Comparison of ENCODE assay signal across 1 cellular context in the genomic region with DNA sequence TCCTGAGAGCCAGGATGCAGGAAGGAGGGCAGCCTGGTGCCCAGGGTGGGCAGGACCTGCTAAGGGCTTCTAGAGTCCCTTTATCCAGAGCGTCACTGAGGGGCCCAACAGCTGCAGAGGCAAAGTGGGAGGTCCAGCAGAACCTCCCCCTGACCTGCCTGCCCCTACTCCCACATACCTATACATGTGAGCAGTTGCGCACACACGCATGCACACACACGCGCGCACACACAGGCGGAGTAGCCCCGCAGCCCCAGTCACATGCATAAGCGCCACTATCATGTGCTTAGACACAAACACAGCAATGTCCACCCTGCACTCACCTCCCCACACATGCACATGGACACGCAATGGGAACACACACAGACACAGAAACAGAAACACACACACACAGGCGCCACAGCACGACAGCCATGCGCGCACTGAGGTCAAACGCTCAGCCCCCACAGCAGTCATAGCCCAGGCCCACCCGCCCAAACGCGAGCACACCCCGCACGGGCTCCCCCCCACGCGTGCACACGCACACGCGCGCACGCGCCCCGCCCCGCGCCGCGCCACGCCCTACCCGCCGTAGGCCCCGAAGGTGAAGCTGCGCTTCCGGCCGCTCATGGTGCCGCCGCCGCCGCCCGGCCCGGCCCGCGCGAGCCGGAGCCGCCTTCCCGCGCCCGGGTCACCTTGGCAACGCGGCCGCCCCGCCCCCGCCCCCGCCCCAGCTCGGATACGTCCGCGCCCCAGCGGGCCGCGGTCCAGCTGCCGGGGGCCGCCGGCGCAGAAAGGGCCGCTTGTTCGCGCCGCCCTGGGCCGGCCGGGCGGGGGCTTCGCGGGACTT.
A peak's percentile ranks its signal among the peaks of the same experiment; 100 is the strongest.
TF ChIP-seq lines count a peak whose summit lies in the region.

No MANE protein-coding gene starts in this region.

TF ChIP-seq in HEK293, 187 proteins besides CTCF, POLR2A, EP300 and RAD21 (continued from another document and continues in another):
- TF ChIP-seq, protein P1, sequence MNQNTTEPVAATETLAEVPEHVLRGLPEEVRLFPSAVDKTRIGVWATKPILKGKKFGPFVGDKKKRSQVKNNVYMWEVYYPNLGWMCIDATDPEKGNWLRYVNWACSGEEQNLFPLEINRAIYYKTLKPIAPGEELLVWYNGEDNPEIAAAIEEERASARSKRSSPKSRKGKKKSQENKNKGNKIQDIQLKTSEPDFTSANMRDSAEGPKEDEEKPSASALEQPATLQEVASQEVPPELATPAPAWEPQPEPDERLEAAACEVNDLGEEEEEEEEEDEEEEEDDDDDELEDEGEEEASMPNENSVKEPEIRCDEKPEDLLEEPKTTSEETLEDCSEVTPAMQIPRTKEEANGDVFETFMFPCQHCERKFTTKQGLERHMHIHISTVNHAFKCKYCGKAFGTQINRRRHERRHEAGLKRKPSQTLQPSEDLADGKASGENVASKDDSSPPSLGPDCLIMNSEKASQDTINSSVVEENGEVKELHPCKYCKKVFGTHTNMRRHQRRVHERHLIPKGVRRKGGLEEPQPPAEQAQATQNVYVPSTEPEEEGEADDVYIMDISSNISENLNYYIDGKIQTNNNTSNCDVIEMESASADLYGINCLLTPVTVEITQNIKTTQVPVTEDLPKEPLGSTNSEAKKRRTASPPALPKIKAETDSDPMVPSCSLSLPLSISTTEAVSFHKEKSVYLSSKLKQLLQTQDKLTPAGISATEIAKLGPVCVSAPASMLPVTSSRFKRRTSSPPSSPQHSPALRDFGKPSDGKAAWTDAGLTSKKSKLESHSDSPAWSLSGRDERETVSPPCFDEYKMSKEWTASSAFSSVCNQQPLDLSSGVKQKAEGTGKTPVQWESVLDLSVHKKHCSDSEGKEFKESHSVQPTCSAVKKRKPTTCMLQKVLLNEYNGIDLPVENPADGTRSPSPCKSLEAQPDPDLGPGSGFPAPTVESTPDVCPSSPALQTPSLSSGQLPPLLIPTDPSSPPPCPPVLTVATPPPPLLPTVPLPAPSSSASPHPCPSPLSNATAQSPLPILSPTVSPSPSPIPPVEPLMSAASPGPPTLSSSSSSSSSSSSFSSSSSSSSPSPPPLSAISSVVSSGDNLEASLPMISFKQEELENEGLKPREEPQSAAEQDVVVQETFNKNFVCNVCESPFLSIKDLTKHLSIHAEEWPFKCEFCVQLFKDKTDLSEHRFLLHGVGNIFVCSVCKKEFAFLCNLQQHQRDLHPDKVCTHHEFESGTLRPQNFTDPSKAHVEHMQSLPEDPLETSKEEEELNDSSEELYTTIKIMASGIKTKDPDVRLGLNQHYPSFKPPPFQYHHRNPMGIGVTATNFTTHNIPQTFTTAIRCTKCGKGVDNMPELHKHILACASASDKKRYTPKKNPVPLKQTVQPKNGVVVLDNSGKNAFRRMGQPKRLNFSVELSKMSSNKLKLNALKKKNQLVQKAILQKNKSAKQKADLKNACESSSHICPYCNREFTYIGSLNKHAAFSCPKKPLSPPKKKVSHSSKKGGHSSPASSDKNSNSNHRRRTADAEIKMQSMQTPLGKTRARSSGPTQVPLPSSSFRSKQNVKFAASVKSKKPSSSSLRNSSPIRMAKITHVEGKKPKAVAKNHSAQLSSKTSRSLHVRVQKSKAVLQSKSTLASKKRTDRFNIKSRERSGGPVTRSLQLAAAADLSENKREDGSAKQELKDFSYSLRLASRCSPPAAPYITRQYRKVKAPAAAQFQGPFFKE (tag by site-specific recombination; IDR thresholded peaks at IDR 0.05; ENCODE audit: borderline replicate concordance), result peak; percentile 84; the same call in 1 of the 2 replicates
- TF ChIP-seq, protein P2, sequence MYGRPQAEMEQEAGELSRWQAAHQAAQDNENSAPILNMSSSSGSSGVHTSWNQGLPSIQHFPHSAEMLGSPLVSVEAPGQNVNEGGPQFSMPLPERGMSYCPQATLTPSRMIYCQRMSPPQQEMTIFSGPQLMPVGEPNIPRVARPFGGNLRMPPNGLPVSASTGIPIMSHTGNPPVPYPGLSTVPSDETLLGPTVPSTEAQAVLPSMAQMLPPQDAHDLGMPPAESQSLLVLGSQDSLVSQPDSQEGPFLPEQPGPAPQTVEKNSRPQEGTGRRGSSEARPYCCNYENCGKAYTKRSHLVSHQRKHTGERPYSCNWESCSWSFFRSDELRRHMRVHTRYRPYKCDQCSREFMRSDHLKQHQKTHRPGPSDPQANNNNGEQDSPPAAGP (tag by site-specific recombination; IDR thresholded peaks at IDR 0.05), result peak; percentile 40; the same call in 1 of the 2 replicates
- TF ChIP-seq ZNF548 (tag by site-specific recombination; IDR thresholded peaks at IDR 0.05) (no peak), YY2 (tag by site-specific recombination; IDR thresholded peaks at IDR 0.05) (peak; percentile 49; the same call in 1 of the 2 replicates), ZNF514 (tag by site-specific recombination; IDR thresholded peaks at IDR 0.05) (no peak), ZNF133 (tag by site-specific recombination; IDR thresholded peaks at IDR 0.05) (no peak), ZFHX2 (tag by site-specific recombination; conservative IDR thresholded peaks at IDR 0.05) (peak; percentile 83), OVOL3 (tag by site-specific recombination; IDR thresholded peaks at IDR 0.05) (no peak), FEZF1 (tag by site-specific recombination; IDR thresholded peaks at IDR 0.05) (no peak), ZNF510 (tag by site-specific recombination; IDR thresholded peaks at IDR 0.05; ENCODE audit: insufficient replicate concordance) (no peak), MZF1 (tag by site-specific recombination; IDR thresholded peaks at IDR 0.05; ENCODE audit: borderline replicate concordance) (no peak), ZNF549 (tag by site-specific recombination; IDR thresholded peaks at IDR 0.05) (no peak), ZBTB48 (tag by site-specific recombination; IDR thresholded peaks at IDR 0.05) (peak; percentile 45), GLI2 (tag by site-specific recombination; IDR thresholded peaks at IDR 0.05; ENCODE audit: borderline replicate concordance, low read depth) (no peak), ZNF658 (tag by site-specific recombination; IDR thresholded peaks at IDR 0.05) (no peak), ZNF416 (tag by site-specific recombination; IDR thresholded peaks at IDR 0.05) (no peak), SP2 (tag by site-specific recombination; IDR thresholded peaks at IDR 0.05) (no peak), KLF9 (tag by site-specific recombination; IDR thresholded peaks at IDR 0.05; ENCODE audit: low read depth) (peak; percentile 62; the same call in 1 of the 2 replicates), ZNF266 (tag by site-specific recombination; IDR thresholded peaks at IDR 0.05; ENCODE audit: low read depth) (no peak), SCRT1 (tag by site-specific recombination; IDR thresholded peaks at IDR 0.05; ENCODE audit: borderline replicate concordance) (no peak), ZNF624 (tag by site-specific recombination; IDR thresholded peaks at IDR 0.05) (no peak), KLF10 (tag by site-specific recombination; IDR thresholded peaks at IDR 0.05) (no peak), SETDB1 (IDR thresholded peaks at IDR 0.05; ENCODE audit: insufficient read length, low read length) (no peak), ZFP37 (tag by site-specific recombination; IDR thresholded peaks at IDR 0.05) (no peak), ZNF394 (tag by site-specific recombination; IDR thresholded peaks at IDR 0.05; ENCODE audit: borderline replicate concordance) (no peak; the same call in 1 of the 2 replicates), ZNF707 (tag by site-specific recombination; IDR thresholded peaks at IDR 0.05) (no peak), ZNF112 (tag by site-specific recombination; IDR thresholded peaks at IDR 0.05) (no peak), OSR2 (tag by site-specific recombination; IDR thresholded peaks at IDR 0.05) (no peak), ZNF544 (tag by site-specific recombination; IDR thresholded peaks at IDR 0.05) (no peak), ZNF157 (tag by site-specific recombination; IDR thresholded peaks at IDR 0.05) (0 out of 2 replicates have a peak, but pooled peaks have one; percentile 26), REPIN1 (tag by site-specific recombination; IDR thresholded peaks at IDR 0.05; ENCODE audit: low read depth) (no peak)
- TF ChIP-seq, protein P3, sequence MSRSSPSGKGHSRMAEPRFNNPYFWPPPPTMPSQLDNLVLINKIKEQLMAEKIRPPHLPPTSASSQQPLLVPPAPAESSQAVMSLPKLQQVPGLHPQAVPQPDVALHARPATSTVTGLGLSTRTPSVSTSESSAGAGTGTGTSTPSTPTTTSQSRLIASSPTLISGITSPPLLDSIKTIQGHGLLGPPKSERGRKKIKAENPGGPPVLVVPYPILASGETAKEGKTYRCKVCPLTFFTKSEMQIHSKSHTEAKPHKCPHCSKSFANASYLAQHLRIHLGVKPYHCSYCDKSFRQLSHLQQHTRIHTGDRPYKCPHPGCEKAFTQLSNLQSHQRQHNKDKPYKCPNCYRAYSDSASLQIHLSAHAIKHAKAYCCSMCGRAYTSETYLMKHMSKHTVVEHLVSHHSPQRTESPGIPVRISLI (tag by site-specific recombination; IDR thresholded peaks at IDR 0.05), result no peak
- TF ChIP-seq, protein P4, sequence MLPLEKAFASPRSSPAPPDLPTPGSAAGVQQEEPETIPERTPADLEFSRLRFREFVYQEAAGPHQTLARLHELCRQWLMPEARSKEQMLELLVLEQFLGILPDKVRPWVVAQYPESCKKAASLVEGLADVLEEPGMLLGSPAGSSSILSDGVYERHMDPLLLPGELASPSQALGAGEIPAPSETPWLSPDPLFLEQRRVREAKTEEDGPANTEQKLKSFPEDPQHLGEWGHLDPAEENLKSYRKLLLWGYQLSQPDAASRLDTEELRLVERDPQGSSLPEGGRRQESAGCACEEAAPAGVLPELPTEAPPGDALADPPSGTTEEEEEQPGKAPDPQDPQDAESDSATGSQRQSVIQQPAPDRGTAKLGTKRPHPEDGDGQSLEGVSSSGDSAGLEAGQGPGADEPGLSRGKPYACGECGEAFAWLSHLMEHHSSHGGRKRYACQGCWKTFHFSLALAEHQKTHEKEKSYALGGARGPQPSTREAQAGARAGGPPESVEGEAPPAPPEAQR (tag by site-specific recombination; IDR thresholded peaks at IDR 0.05), result no peak
- TF ChIP-seq, protein P5, sequence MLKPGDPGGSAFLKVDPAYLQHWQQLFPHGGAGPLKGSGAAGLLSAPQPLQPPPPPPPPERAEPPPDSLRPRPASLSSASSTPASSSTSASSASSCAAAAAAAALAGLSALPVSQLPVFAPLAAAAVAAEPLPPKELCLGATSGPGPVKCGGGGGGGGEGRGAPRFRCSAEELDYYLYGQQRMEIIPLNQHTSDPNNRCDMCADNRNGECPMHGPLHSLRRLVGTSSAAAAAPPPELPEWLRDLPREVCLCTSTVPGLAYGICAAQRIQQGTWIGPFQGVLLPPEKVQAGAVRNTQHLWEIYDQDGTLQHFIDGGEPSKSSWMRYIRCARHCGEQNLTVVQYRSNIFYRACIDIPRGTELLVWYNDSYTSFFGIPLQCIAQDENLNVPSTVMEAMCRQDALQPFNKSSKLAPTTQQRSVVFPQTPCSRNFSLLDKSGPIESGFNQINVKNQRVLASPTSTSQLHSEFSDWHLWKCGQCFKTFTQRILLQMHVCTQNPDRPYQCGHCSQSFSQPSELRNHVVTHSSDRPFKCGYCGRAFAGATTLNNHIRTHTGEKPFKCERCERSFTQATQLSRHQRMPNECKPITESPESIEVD (tag by site-specific recombination; IDR thresholded peaks at IDR 0.05), result no peak
- TF ChIP-seq, protein P6, sequence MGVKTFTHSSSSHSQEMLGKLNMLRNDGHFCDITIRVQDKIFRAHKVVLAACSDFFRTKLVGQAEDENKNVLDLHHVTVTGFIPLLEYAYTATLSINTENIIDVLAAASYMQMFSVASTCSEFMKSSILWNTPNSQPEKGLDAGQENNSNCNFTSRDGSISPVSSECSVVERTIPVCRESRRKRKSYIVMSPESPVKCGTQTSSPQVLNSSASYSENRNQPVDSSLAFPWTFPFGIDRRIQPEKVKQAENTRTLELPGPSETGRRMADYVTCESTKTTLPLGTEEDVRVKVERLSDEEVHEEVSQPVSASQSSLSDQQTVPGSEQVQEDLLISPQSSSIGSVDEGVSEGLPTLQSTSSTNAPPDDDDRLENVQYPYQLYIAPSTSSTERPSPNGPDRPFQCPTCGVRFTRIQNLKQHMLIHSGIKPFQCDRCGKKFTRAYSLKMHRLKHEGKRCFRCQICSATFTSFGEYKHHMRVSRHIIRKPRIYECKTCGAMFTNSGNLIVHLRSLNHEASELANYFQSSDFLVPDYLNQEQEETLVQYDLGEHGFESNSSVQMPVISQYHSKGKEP (tag by site-specific recombination; IDR thresholded peaks at IDR 0.05), result no peak
- TF ChIP-seq, protein P7, sequence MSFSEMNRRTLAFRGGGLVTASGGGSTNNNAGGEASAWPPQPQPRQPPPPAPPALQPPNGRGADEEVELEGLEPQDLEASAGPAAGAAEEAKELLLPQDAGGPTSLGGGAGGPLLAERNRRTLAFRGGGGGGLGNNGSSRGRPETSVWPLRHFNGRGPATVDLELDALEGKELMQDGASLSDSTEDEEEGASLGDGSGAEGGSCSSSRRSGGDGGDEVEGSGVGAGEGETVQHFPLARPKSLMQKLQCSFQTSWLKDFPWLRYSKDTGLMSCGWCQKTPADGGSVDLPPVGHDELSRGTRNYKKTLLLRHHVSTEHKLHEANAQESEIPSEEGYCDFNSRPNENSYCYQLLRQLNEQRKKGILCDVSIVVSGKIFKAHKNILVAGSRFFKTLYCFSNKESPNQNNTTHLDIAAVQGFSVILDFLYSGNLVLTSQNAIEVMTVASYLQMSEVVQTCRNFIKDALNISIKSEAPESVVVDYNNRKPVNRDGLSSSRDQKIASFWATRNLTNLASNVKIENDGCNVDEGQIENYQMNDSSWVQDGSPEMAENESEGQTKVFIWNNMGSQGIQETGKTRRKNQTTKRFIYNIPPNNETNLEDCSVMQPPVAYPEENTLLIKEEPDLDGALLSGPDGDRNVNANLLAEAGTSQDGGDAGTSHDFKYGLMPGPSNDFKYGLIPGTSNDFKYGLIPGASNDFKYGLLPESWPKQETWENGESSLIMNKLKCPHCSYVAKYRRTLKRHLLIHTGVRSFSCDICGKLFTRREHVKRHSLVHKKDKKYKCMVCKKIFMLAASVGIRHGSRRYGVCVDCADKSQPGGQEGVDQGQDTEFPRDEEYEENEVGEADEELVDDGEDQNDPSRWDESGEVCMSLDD (tag by site-specific recombination; IDR thresholded peaks at IDR 0.05), result 0 out of 2 replicates have a peak, but pooled peaks have one; percentile 31
- TF ChIP-seq, protein P8, sequence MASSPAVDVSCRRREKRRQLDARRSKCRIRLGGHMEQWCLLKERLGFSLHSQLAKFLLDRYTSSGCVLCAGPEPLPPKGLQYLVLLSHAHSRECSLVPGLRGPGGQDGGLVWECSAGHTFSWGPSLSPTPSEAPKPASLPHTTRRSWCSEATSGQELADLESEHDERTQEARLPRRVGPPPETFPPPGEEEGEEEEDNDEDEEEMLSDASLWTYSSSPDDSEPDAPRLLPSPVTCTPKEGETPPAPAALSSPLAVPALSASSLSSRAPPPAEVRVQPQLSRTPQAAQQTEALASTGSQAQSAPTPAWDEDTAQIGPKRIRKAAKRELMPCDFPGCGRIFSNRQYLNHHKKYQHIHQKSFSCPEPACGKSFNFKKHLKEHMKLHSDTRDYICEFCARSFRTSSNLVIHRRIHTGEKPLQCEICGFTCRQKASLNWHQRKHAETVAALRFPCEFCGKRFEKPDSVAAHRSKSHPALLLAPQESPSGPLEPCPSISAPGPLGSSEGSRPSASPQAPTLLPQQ (tag by site-specific recombination; IDR thresholded peaks at IDR 0.05), result peak; percentile 39; the same call in 1 of the 2 replicates
- TF ChIP-seq, protein P9, sequence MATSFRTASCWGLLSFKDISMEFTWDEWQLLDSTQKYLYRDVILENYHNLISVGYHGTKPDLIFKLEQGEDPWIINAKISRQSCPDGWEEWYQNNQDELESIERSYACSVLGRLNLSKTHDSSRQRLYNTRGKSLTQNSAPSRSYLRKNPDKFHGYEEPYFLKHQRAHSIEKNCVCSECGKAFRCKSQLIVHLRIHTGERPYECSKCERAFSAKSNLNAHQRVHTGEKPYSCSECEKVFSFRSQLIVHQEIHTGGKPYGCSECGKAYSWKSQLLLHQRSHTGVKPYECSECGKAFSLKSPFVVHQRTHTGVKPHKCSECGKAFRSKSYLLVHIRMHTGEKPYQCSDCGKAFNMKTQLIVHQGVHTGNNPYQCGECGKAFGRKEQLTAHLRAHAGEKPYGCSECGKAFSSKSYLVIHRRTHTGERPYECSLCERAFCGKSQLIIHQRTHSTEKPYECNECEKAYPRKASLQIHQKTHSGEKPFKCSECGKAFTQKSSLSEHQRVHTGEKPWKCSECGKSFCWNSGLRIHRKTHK (tag by site-specific recombination; IDR thresholded peaks at IDR 0.05), result no peak
